Comparison of ENCODE assay signal across 13 cellular contexts in the genomic region with DNA sequence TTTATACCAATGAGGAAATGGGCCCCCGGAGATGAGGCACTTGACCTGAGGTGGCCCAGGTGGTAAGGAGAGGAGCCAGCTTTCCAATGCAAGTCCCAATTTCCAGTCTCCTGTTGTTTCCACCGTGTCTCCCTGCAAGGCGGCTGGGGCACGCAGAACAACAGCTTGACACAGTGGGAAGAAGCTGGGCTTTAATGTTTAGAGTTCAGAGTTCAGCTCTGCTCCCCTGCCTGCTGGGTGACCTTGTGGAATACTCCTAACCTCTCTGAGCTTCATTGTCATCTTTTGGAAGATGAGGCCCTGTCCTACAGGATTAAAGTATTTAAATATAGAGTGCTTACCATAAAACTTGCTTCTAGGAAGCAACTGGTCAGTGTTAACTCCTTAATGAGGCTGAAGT.
DNase-seq lines count a peak whose midpoint lies in the region; ATAC-seq, FAIRE-seq and TF ChIP-seq lines count a peak whose summit lies in the region.
"Had no signal": no experiment of that assay in that cellular context is flagged by ENCODE, and none has a peak within 500 bp of the region (broad histone marks: within the 10 kb centered on the region; RNA-seq: fewer than 3 reads in every experiment).

No MANE protein-coding gene starts in this region.

- WGBS in SK-N-SH (ENCODE audit: low lambda C conversion rate) = 90% methylated on average over 2 of the region's 4 CpGs
- 86 to 100% methylated on average over 1 to 2 of the region's 4 CpGs for WGBS in gastroesophageal sphincter (ENCODE audit: low coverage in 1 of 2), 2 donors
- 71 to 73% (median 73%) methylated on average over 4 of the region's 4 CpGs for WGBS in small intestine, 3 donors

- no peak for TF ChIP-seq CTCF in SK-N-SH (IDR thresholded peaks at IDR 0.05)
- no peak for TF ChIP-seq CTCF in Panc1 (IDR thresholded peaks at IDR 0.05)
- TF ChIP-seq CTCF in gastroesophageal sphincter (IDR thresholded peaks at IDR 0.05) = no peak

- no peaks in the 10 kb centered on the region for H3K9me3 ChIP-seq in SK-N-SH
- H3K9me3 ChIP-seq in Panc1 (ENCODE audit: control insufficient read depth, insufficient read depth, low read depth, low read length) = no peaks in the 10 kb centered on the region
- no peaks in the 10 kb centered on the region for H3K9me3 ChIP-seq in gastroesophageal sphincter
- H3K9me3 ChIP-seq in small intestine (ENCODE audit: control insufficient read depth, low read depth) = no peaks in the 10 kb centered on the region
- H3K9me3 ChIP-seq: neutrophil, testis had no signal

- H3F3A ChIP-seq in SK-N-SH (replicated peaks; ENCODE audit: insufficient read depth) = peaks cover 77% of the 10 kb centered on the region

- peaks cover 80% of the 10 kb centered on the region for H3K79me2 ChIP-seq in SK-N-SH (ENCODE audit: insufficient read depth)

- no peaks in the 10 kb centered on the region for H4K20me1 ChIP-seq in SK-N-SH (ENCODE audit: insufficient read depth)

- H3K27ac ChIP-seq in SK-N-SH (ENCODE audit: low read depth in 2 of 2, low read length in 1 of 2) (peak overlapping the region in 1 of 2 experiments; percentile 99; a peak in 2 of 4 replicates), Panc1 (ENCODE audit: low read length) (peak overlapping the region; percentile 100), gastroesophageal sphincter (peak overlapping the region in 3 of 4 donors; percentile 84 to 86 (median 85)), small intestine (ENCODE audit: low read depth in 1 of 2, low read length in 1 of 2) (peak overlapping the region; percentile 75 to 91)
- H3K27ac ChIP-seq: neutrophil had no signal

- peak overlapping the region; percentile 78; the same call in 1 of the 2 replicates for H3K9ac ChIP-seq in SK-N-SH

- peaks cover 49 to 81% of the 10 kb centered on the region in 2 experiments for H3K4me1 ChIP-seq in SK-N-SH (ENCODE audit: control insufficient read depth in 1 of 2, insufficient read depth in 2 of 2, low read depth in 1 of 2, low read length in 1 of 2)
- H3K4me1 ChIP-seq in Panc1 (ENCODE audit: control insufficient read depth, insufficient read depth, low read length) = peaks cover 100% of the 10 kb centered on the region
- peaks cover 22 to 99% (median 72%) of the 10 kb centered on the region in 3 donors for H3K4me1 ChIP-seq in gastroesophageal sphincter
- H3K4me1 ChIP-seq in small intestine (ENCODE audit: control insufficient read depth in 2 of 2, insufficient read depth in 1 of 2, low read depth in 1 of 2, low read length in 1 of 2) = peaks cover 12 to 54% of the 10 kb centered on the region in 2 donors

- FAIRE-seq in small intestine (lab: Jason Lieb, UNC) = no peak

- TF ChIP-seq POLR2A in gastroesophageal sphincter (IDR thresholded peaks at IDR 0.05) = no peak

- H3K27me3 ChIP-seq in SK-N-SH (ENCODE audit: insufficient read depth) = no peaks in the 10 kb centered on the region
- H3K27me3 ChIP-seq in Panc1 (ENCODE audit: control insufficient read depth, insufficient read depth, low read length) = no peaks in the 10 kb centered on the region
- no peaks in the 10 kb centered on the region for H3K27me3 ChIP-seq in gastroesophageal sphincter
- no peaks in the 10 kb centered on the region for H3K27me3 ChIP-seq in small intestine (ENCODE audit: control insufficient read depth in 2 of 2, insufficient read depth in 2 of 2, low read length in 2 of 2)
- H3K27me3 ChIP-seq: testis had no signal

- DNase-seq in SK-N-SH (no peak), Panc1 (ENCODE audit: low read depth, low spot score) (no peak), small intestine (no peak), globus pallidus (ENCODE audit: low spot score) (no peak), pons (ENCODE audit: low spot score) (no peak)
- DNase-seq: activated CD4-positive, CD25-positive, alpha-beta regulatory T cell treated with anti-CD3 and anti-CD28 coated beads, Interleukin-2, amount 50 U/mL, for 72 hours; activated naive CD8-positive, alpha-beta T cell treated with anti-CD3 and anti-CD28 coated beads, Interleukin-2, amount 10 ng/mL, durations not matched to agents 7 days and 5 days; effector CD4-positive, alpha-beta T cell had no signal

- no peak overlapping the region for H2AFZ ChIP-seq in SK-N-SH (ENCODE audit: low read depth)

- intact Hi-C loops in Panc1 (cut with micrococcal nuclease; ENCODE audit: unreplicated experiment) = loop anchor here (5.0 kb wide), 1 partner anchor 38 kb away; no protein-coding TSS in a partner anchor

- H3K36me3 ChIP-seq in SK-N-SH (replicated peaks in 1 of 2; ENCODE audit: control insufficient read depth in 1 of 2, insufficient read depth in 2 of 2, low read length in 1 of 2) (no peaks in the 10 kb centered on the region), Panc1 (ENCODE audit: control insufficient read depth, insufficient read depth, low read length) (no peaks in the 10 kb centered on the region), gastroesophageal sphincter (no peaks in the 10 kb centered on the region), small intestine (ENCODE audit: control insufficient read depth in 2 of 2, insufficient read depth in 2 of 2, low read length in 2 of 2) (no peaks in the 10 kb centered on the region)
- H3K36me3 ChIP-seq: neutrophil had no signal

- H3K4me3 ChIP-seq in SK-N-SH (ENCODE audit: low read depth in 2 of 2, low read length in 1 of 2) (no peak overlapping the region), Panc1 (ENCODE audit: low read depth in 2 of 2, low read length in 2 of 2) (no peak overlapping the region), gastroesophageal sphincter (no peak overlapping the region), small intestine (ENCODE audit: low read depth in 1 of 2, low read length in 2 of 2) (no peak overlapping the region)
- H3K4me3 ChIP-seq: testis had no signal

- TF ChIP-seq EP300 in SK-N-SH (IDR thresholded peaks at IDR 0.05; ENCODE audit: borderline replicate concordance in 1 of 2, low read depth in 1 of 2, low read length in 1 of 2) (no peak), gastroesophageal sphincter (IDR thresholded peaks at IDR 0.05) (no peak)

- no peaks in the 10 kb centered on the region for H3K9me2 ChIP-seq in SK-N-SH

- POLR2A ChIA-PET in SK-N-SH (lab: Yijun Ruan, JAX) (no interaction called here), Panc1 (lab: Charles Lee) (interaction anchor here (1.6 kb wide), 1 partner anchor 20 kb away, joined by 13 read pairs; no protein-coding TSS in a partner anchor)

- in situ Hi-C loops in Panc1 (cut with HindIII; ENCODE audit: low pct_unique_long_range_greater_than_20kb, low sequenced_read_pairs) = no loop called here

- H3K4me2 ChIP-seq in SK-N-SH = no peak overlapping the region

- CTCF ChIA-PET in SK-N-SH (lab: Yijun Ruan, JAX) = interaction anchor here (1.0 kb wide), 1 partner anchor 22 kb away, joined by 3 read pairs; no protein-coding TSS in a partner anchor
- CTCF ChIA-PET in Panc1 (lab: Charles Lee) = no interaction called here

- no TSS peak for BruUV-seq in Panc1 (replicated peaks; lab: Mats Ljungman, UMichigan)

- ATAC-seq in SK-N-SH treated with all-trans-retinoic acid at 6 μM for 48 hours = no peak
- no peak for ATAC-seq in Panc1
- no peak for ATAC-seq in gastroesophageal sphincter
- ATAC-seq in GM18873 (IDR thresholded peaks at IDR 0.05; ENCODE audit: low FRiP score, unreplicated experiment) = no peak

- no peak for TF ChIP-seq RAD21 in SK-N-SH (IDR thresholded peaks at IDR 0.05; ENCODE audit: low read length)

TF ChIP-seq in SK-N-SH, 30 proteins besides CTCF, POLR2A, EP300 and RAD21:
- TF ChIP-seq SMC3 (IDR thresholded peaks at IDR 0.05; ENCODE audit: low read depth, low read length) (no peak), TEAD4 (IDR thresholded peaks at IDR 0.05; ENCODE audit: borderline replicate concordance, insufficient read depth) (no peak), FOSL2 (IDR thresholded peaks at IDR 0.05; ENCODE audit: borderline replicate concordance, low read depth) (no peak), POLR2AphosphoS5 (IDR thresholded peaks at IDR 0.05; ENCODE audit: low read depth, low read length) (no peak), FOXJ3 (CRISPR knock-in tag; IDR thresholded peaks at IDR 0.05) (no peak), ELF1 (IDR thresholded peaks at IDR 0.05) (no peak), MXI1 (IDR thresholded peaks at IDR 0.05; ENCODE audit: low read depth, low read length) (no peak), MEF2A (IDR thresholded peaks at IDR 0.05; ENCODE audit: borderline replicate concordance, low read depth) (no peak), GATA2 (CRISPR knock-in tag; IDR thresholded peaks at IDR 0.05) (no peak)
- TF ChIP-seq, protein P1, sequence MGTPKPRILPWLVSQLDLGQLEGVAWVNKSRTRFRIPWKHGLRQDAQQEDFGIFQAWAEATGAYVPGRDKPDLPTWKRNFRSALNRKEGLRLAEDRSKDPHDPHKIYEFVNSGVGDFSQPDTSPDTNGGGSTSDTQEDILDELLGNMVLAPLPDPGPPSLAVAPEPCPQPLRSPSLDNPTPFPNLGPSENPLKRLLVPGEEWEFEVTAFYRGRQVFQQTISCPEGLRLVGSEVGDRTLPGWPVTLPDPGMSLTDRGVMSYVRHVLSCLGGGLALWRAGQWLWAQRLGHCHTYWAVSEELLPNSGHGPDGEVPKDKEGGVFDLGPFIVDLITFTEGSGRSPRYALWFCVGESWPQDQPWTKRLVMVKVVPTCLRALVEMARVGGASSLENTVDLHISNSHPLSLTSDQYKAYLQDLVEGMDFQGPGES (IDR thresholded peaks at IDR 0.05; ENCODE audit: low read depth, low read length) = no peak

TF ChIP-seq in SK-N-SH treated with all-trans-retinoic acid at 6 μM for 48 hours, 23 proteins besides CTCF, POLR2A, EP300 and RAD21 (continues in another document):
- no peak for TF ChIP-seq ZNF70 (CRISPR knock-in tag; IDR thresholded peaks at IDR 0.05)
- TF ChIP-seq, protein P2, sequence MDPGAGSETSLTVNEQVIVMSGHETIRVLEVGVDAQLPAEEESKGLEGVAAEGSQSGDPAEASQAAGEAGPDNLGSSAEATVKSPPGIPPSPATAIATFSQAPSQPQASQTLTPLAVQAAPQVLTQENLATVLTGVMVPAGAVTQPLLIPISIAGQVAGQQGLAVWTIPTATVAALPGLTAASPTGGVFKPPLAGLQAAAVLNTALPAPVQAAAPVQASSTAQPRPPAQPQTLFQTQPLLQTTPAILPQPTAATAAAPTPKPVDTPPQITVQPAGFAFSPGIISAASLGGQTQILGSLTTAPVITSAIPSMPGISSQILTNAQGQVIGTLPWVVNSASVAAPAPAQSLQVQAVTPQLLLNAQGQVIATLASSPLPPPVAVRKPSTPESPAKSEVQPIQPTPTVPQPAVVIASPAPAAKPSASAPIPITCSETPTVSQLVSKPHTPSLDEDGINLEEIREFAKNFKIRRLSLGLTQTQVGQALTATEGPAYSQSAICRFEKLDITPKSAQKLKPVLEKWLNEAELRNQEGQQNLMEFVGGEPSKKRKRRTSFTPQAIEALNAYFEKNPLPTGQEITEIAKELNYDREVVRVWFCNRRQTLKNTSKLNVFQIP (CRISPR knock-in tag; IDR thresholded peaks at IDR 0.05; ENCODE audit: borderline replicate concordance, low read depth) = no peak
